8 cellular contexts compared by ENCODE assay signal in the genomic region with DNA sequence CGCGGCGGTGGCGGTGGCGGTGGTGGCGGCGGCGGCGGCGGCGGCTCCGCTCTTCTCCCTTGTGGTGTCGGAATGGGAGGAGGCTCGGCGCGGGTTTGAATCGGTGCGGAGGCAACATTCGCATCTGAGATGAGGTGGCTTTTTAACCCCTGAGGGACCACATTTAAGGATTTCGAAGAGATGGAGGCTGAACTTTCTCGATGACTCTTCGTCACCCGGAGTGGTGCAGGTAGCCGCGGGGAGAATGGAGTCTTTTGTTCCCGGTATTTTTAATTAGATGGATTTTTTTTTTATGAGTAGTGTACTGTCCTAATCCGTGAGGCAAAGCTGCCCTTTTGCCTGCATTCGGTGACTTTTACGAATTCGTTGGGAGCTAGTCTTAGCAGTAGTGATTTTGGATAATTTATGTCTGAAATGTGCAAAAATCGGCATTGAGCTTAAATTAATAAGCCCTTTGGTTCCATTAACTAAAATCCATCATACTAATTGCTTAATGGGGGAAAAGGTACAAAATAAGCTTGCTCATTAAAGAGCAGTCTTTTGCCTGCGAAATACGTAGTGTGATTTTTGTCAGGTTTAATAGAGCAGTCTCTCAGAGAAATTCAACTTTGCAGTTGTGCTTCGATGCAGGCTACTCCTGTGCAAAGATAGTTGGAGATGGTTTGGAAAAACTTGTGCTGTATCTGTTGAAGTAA.
A peak's percentile ranks its signal among the peaks of the same experiment; 100 is the strongest.
DNase-seq lines count a peak whose midpoint lies in the region; ATAC-seq and TF ChIP-seq lines count a peak whose summit lies in the region.

No MANE protein-coding gene starts in this region.

- ATAC-seq in stimulated activated naive CD8-positive, alpha-beta T cell treated with anti-CD3 and anti-CD28 coated beads, Interleukin-15, amount 100 ng/mL, for 72 hours = no peak
- ATAC-seq in HG03378 (IDR thresholded peaks at IDR 0.05; ENCODE audit: unreplicated experiment) = no peak

- peaks cover 6 to 22% (median 14%) of the 10 kb centered on the region in 3 donors for H3K4me1 Mint-ChIP-seq in IgD-negative memory B cell
- H3K4me1 Mint-ChIP-seq in stimulated activated naive CD8-positive, alpha-beta T cell treated with anti-CD3 and anti-CD28 coated beads, Interleukin-15, amount 100 ng/mL, for 72 hours = peaks cover 25% of the 10 kb centered on the region

- peaks cover 2% of the 10 kb centered on the region for H3K36me3 Mint-ChIP-seq in IgD-negative memory B cell

- peak overlapping the region in 1 of 3 donors; percentile 53 for H3K27ac Mint-ChIP-seq in IgD-negative memory B cell
- no peak overlapping the region for H3K27ac Mint-ChIP-seq in stimulated activated naive CD8-positive, alpha-beta T cell treated with anti-CD3 and anti-CD28 coated beads, Interleukin-15, amount 100 ng/mL, for 72 hours

- H3K4me3 ChIP-seq in kidney epithelial cell (ENCODE audit: low read depth, low read length) = peak overlapping the region; percentile 62

- no peak for TF ChIP-seq CTCF in kidney epithelial cell (IDR thresholded peaks at IDR 0.05; ENCODE audit: insufficient read depth, low read length, poor library complexity, severe bottlenecking)

- H3K4me3 Mint-ChIP-seq in IgD-negative memory B cell = peak overlapping the region; percentile 48 to 85 (median 74)
- H3K4me3 Mint-ChIP-seq in stimulated activated naive CD8-positive, alpha-beta T cell treated with anti-CD3 and anti-CD28 coated beads, Interleukin-15, amount 100 ng/mL, for 72 hours = peak overlapping the region; percentile 72 to 75

- H3K27me3 Mint-ChIP-seq in IgD-negative memory B cell = peaks cover 35% of the 10 kb centered on the region
- H3K27me3 Mint-ChIP-seq in stimulated activated naive CD8-positive, alpha-beta T cell treated with anti-CD3 and anti-CD28 coated beads, Interleukin-15, amount 100 ng/mL, for 72 hours = peaks cover 79% of the 10 kb centered on the region

- DNase-seq in NCI-H1105 treated with DMSO at 0.1 percent for 48 hours (lab: John Stamatoyannopoulos, UW) (peak; percentile 29), NCI-H1105 (lab: John Stamatoyannopoulos, UW) (no peak), astrocyte of the hippocampus (ENCODE audit: low read depth, low spot score) (peak; percentile 23), kidney epithelial cell (ENCODE audit: low read depth) (peak; percentile 9), KG1 (lab: John Stamatoyannopoulos, UW) (no peak)
- no peak for DNase-seq in stimulated activated naive CD8-positive, alpha-beta T cell treated with anti-CD3 and anti-CD28 coated beads, Interleukin-15, amount 100 ng/mL, for 72 hours

- no peaks in the 10 kb centered on the region for H3K27me3 ChIP-seq in kidney epithelial cell (ENCODE audit: control insufficient read depth, insufficient read depth, low read length)

- H3K36me3 ChIP-seq in kidney epithelial cell (ENCODE audit: control insufficient read depth, insufficient read depth, low read length) = no peaks in the 10 kb centered on the region

- peaks cover 0 to 6% (median 1%) of the 10 kb centered on the region in 3 donors for H3K9me3 Mint-ChIP-seq in IgD-negative memory B cell
- H3K9me3 Mint-ChIP-seq in stimulated activated naive CD8-positive, alpha-beta T cell treated with anti-CD3 and anti-CD28 coated beads, Interleukin-15, amount 100 ng/mL, for 72 hours = no peaks in the 10 kb centered on the region

Comparison
In these comparisons a context has a peak if more than half of its experiments do, and no peak if none do; other contexts are left out.
1. DNase-seq: peak in NCI-H1105 treated with DMSO at 0.1 percent for 48 hours (single experiment), astrocyte of the hippocampus (single experiment) and kidney epithelial cell (single experiment); none in NCI-H1105 (single experiment), stimulated activated naive CD8-positive, alpha-beta T cell treated with anti-CD3 and anti-CD28 coated beads, Interleukin-15, amount 100 ng/mL, for 72 hours (0 of 2) and KG1 (single experiment).